In the genomic region with DNA sequence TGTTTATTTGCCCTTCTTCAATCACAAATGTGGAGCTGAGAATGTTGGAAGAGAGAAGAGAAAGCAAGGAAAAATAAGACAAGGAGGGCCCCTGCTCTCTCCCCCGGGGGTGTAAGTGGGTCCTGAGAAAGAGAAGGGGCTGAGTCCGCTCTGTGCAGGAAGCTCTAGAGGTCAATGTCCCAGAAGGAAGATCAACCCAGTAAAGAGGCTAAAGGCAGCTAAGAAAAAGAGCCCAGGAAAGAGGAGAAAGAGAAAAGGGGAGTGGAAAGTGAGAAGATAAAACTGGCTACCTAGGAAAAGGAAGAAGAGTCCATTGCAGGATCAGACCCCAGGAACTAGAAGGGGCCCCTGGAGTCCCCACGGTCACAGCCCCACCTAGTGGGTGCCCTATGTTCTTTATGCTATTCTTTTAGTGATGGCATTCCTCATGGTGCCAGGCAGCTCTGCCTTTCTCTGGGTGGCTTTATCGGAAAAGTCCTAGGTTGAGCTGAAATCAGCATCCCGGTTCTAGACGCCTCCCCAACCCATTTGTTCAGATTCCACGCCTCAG, we compare ENCODE assay signal across 8 cellular contexts.
DNase-seq lines count a peak whose midpoint lies in the region; ATAC-seq and TF ChIP-seq lines count a peak whose summit lies in the region.

No MANE protein-coding gene starts in this region.

- no peaks in the 10 kb centered on the region for H3K36me3 Mint-ChIP-seq in activated T-cell treated with anti-CD3 and anti-CD28 coated beads, Interleukin-2, amount 50 U/mL, for 72 hours (ENCODE audit: insufficient read depth in 2 of 2)

- peak overlapping the region; percentile 8 for H2AFZ ChIP-seq in smooth muscle cell (ENCODE audit: low read depth)

- 18 to 29% methylated on average over 7 of the region's 7 CpGs for WGBS in body of pancreas, 2 donors
- WGBS in smooth muscle cell (ENCODE audit: low lambda C conversion rate), result 72% methylated on average over 7 of the region's 7 CpGs

- peaks cover 7 to 13% of the 10 kb centered on the region in 2 donors for H3K9me3 Mint-ChIP-seq in activated T-cell treated with anti-CD3 and anti-CD28 coated beads, Interleukin-2, amount 50 U/mL, for 72 hours

- intact Hi-C loops in body of pancreas (cut with DNase I), result loop anchor here (10.0 kb wide), 1 partner anchor 788 kb away; a partner anchor contains a TSS

- ATAC-seq in GM19351 (IDR thresholded peaks at IDR 0.05; ENCODE audit: unreplicated experiment), result peak; percentile 48
- peak; percentile 75 for ATAC-seq in body of pancreas
- no peak for ATAC-seq in activated T-cell treated with anti-CD3 and anti-CD28 coated beads, Interleukin-2, amount 50 U/mL, for 72 hours (replicated peaks in 1 of 2)

- H3K36me3 ChIP-seq in body of pancreas (replicated peaks in 1 of 2; ENCODE audit: insufficient read depth in 1 of 2, low read depth in 2 of 2) (no peaks in the 10 kb centered on the region), iPS-18a (ENCODE audit: control insufficient read depth, low read depth, low read length) (no peaks in the 10 kb centered on the region), smooth muscle cell (ENCODE audit: low read depth) (no peaks in the 10 kb centered on the region)

- H3K27me3 ChIP-seq in body of pancreas (no peaks in the 10 kb centered on the region), iPS-18a (ENCODE audit: control insufficient read depth, insufficient read depth, low read length) (no peaks in the 10 kb centered on the region), smooth muscle cell (ENCODE audit: low read depth) (no peaks in the 10 kb centered on the region)

- H3K9me3 ChIP-seq in body of pancreas (no peaks in the 10 kb centered on the region), iPS-18a (ENCODE audit: control insufficient read depth, low read depth, low read length) (no peaks in the 10 kb centered on the region), smooth muscle cell (replicated peaks; ENCODE audit: low read depth) (no peaks in the 10 kb centered on the region)

- H3K27ac ChIP-seq in body of pancreas (peak overlapping the region in 3 of 4 donors; percentile 64 to 81 (median 67)), iPS-18a (ENCODE audit: low read length) (peak overlapping the region; percentile 24), smooth muscle cell (ENCODE audit: low read depth) (peak overlapping the region; percentile 89)

- H3K9ac ChIP-seq in iPS-18a (ENCODE audit: low read length), result peak overlapping the region; percentile 10
- H3K9ac ChIP-seq in smooth muscle cell (ENCODE audit: low read depth), result peak overlapping the region; percentile 87

- H3K4me2 ChIP-seq in smooth muscle cell, result peak overlapping the region; percentile 78

- no peak overlapping the region for H3K27ac Mint-ChIP-seq in activated T-cell treated with anti-CD3 and anti-CD28 coated beads, Interleukin-2, amount 50 U/mL, for 72 hours

- peaks cover 16% of the 10 kb centered on the region for H3K4me1 ChIP-seq in body of pancreas
- peaks cover 20% of the 10 kb centered on the region for H3K4me1 ChIP-seq in iPS-18a (ENCODE audit: control insufficient read depth, low read depth, low read length)
- H3K4me1 ChIP-seq in smooth muscle cell (ENCODE audit: low read depth), result peaks cover 12% of the 10 kb centered on the region

- H3K79me2 ChIP-seq in smooth muscle cell (ENCODE audit: low read depth), result no peaks in the 10 kb centered on the region

- no peak overlapping the region for H3K4me3 Mint-ChIP-seq in activated T-cell treated with anti-CD3 and anti-CD28 coated beads, Interleukin-2, amount 50 U/mL, for 72 hours

- no peaks in the 10 kb centered on the region for H4K20me1 ChIP-seq in smooth muscle cell (ENCODE audit: low read depth)

- H3K4me1 Mint-ChIP-seq in activated T-cell treated with anti-CD3 and anti-CD28 coated beads, Interleukin-2, amount 50 U/mL, for 72 hours (ENCODE audit: low read depth), result no peaks in the 10 kb centered on the region

- peaks cover 9% of the 10 kb centered on the region for H3F3A ChIP-seq in smooth muscle cell (ENCODE audit: low read depth)

- no peak for DNase-seq in AG09319 (ENCODE audit: extremely low read depth, low read depth)
- peak; percentile 56 for DNase-seq in NCI-H2029 (lab: John Stamatoyannopoulos, UW)
- DNase-seq in body of pancreas, result peak; percentile 67 to 72 (median 68)
- no peak for DNase-seq in smooth muscle cell (lab: John Stamatoyannopoulos, UW; ENCODE audit: unreplicated experiment)
- DNase-seq in activated T-cell treated with anti-CD3 and anti-CD28 coated beads, Interleukin-2, amount 50 U/mL, for 1 hour, result no peak
- DNase-seq in activated T-cell treated with anti-CD3 and anti-CD28 coated beads, Interleukin-2, amount 50 U/mL, for 72 hours, result no peak

- TF ChIP-seq POLR2A in body of pancreas (IDR thresholded peaks at IDR 0.05), result no peak

- H3K4me3 ChIP-seq in body of pancreas (peak overlapping the region in 1 of 2 donors; percentile 19), iPS-18a (ENCODE audit: low read length) (no peak overlapping the region), smooth muscle cell (peak overlapping the region; percentile 38)

- peak; percentile 60 for TF ChIP-seq CTCF in AG09319 (IDR thresholded peaks at IDR 0.05; ENCODE audit: low read depth, low read length)
- TF ChIP-seq CTCF in body of pancreas (IDR thresholded peaks at IDR 0.05), result peak; percentile 52 to 78 (median 68)
- TF ChIP-seq CTCF in smooth muscle cell (IDR thresholded peaks at IDR 0.05; ENCODE audit: borderline replicate concordance, insufficient read depth, poor library complexity, severe bottlenecking), result peak; percentile 51

- H3K27me3 Mint-ChIP-seq in activated T-cell treated with anti-CD3 and anti-CD28 coated beads, Interleukin-2, amount 50 U/mL, for 72 hours (ENCODE audit: low read depth), result no peaks in the 10 kb centered on the region

Comparison
In these comparisons a context has a peak if more than half of its experiments do, and no peak if none do; other contexts are left out.
1. DNase-seq: peak in NCI-H2029 (single experiment) and body of pancreas (4 of 4); none in AG09319 (single experiment), smooth muscle cell (single experiment), activated T-cell treated with anti-CD3 and anti-CD28 coated beads, Interleukin-2, amount 50 U/mL, for 1 hour (single experiment) and activated T-cell treated with anti-CD3 and anti-CD28 coated beads, Interleukin-2, amount 50 U/mL, for 72 hours (0 of 2).
2. ATAC-seq: peak in GM19351 (single experiment) and body of pancreas (single experiment); none in activated T-cell treated with anti-CD3 and anti-CD28 coated beads, Interleukin-2, amount 50 U/mL, for 72 hours (0 of 2).
3. H3K27ac ChIP-seq: peak in every context shown above with its lines; median percentile 89 in smooth muscle cell; 67 in body of pancreas; 24 in iPS-18a.
4. Peak in every context shown above with its lines, with median percentiles within 50 percentile points of each other: CTCF ChIP-seq.